24 cellular contexts compared by ENCODE assay signal in genomic region chr4:158217763-158218162, GRCh38. TPM values are rescaled to one million over a fixed set of nuclear protein-coding genes. Genes with fewer than 3 reads are reported as not detected.
DNase-seq lines count a peak whose midpoint lies in the region; ATAC-seq, FAIRE-seq and TF ChIP-seq lines count a peak whose summit lies in the region.
"Had no signal": no experiment of that assay in that cellular context is flagged by ENCODE, and none has a peak within 500 bp of the region (broad histone marks: within the 10 kb centered on the region; RNA-seq: fewer than 3 reads in every experiment).

No MANE protein-coding gene starts in this region.

- no peak overlapping the region for H2AK5ac ChIP-seq in H1 (ENCODE audit: low read depth, low read length)

- H3K4me1 ChIP-seq in ascending aorta (peaks cover 0 to 17% of the 10 kb centered on the region in 2 donors), H1 (replicated peaks in 1 of 4; ENCODE audit: control insufficient read depth in 3 of 4, insufficient read depth in 4 of 4, low read length in 3 of 4) (peaks cover 0 to 4% (median 0%) of the 10 kb centered on the region in 4 experiments; a peak in 1 of 7 replicates), left ventricle myocardium inferior (peaks cover 21% of the 10 kb centered on the region)

- H3K79me1 ChIP-seq in H1 (ENCODE audit: low read depth, low read length) = no peaks in the 10 kb centered on the region

- no peak overlapping the region for H4K91ac ChIP-seq in H1 (replicated peaks; ENCODE audit: insufficient read length, low read length)

- H4K20me1 ChIP-seq in H1 (replicated peaks in 1 of 2; ENCODE audit: control insufficient read depth in 1 of 2, insufficient read depth in 2 of 2, low read length in 2 of 2) = no peaks in the 10 kb centered on the region

- H3K27ac Mint-ChIP-seq in activated T-cell treated with anti-CD3 and anti-CD28 coated beads, Interleukin-2, amount 50 U/mL, for 24 hours = no peak overlapping the region
- H3K27ac Mint-ChIP-seq: CD4-positive, CD25-positive, alpha-beta regulatory T cell had no signal

- TF ChIP-seq POLR2A in H1 (IDR thresholded peaks at IDR 0.05; ENCODE audit: control extremely low read depth in 1 of 2, low read depth in 2 of 2, low read length in 2 of 2) = no peak

- H3K79me2 ChIP-seq in H1 (ENCODE audit: control insufficient read depth in 1 of 2, insufficient read depth in 2 of 2, low read length in 2 of 2) = no peaks in the 10 kb centered on the region

- peaks cover 0 to 16% of the 10 kb centered on the region in 2 donors for H3K36me3 ChIP-seq in ascending aorta
- no peaks in the 10 kb centered on the region for H3K36me3 ChIP-seq in H1 (ENCODE audit: control insufficient read depth in 2 of 4, insufficient read depth in 4 of 4, low read length in 3 of 4)
- peaks cover 52% of the 10 kb centered on the region for H3K36me3 ChIP-seq in left ventricle myocardium inferior

- no peak overlapping the region for H4K8ac ChIP-seq in H1 (ENCODE audit: extremely low read depth, insufficient read depth, low read length)

- H3K27me3 ChIP-seq in ascending aorta = no peaks in the 10 kb centered on the region
- no peaks in the 10 kb centered on the region for H3K27me3 ChIP-seq in H1 (replicated peaks in 1 of 4; ENCODE audit: control insufficient read depth in 3 of 4, extremely low read depth in 1 of 4, insufficient read depth in 3 of 4, low read length in 3 of 4)
- H3K27me3 ChIP-seq in left ventricle myocardium inferior (ENCODE audit: low read depth) = no peaks in the 10 kb centered on the region

- CTCF ChIA-PET in H1 (lab: Charles Lee; ENCODE audit: partially characterized antibody) = interaction anchor here (0.9 kb wide), 1 partner anchor 16 kb away, joined by 3 read pairs; no protein-coding TSS in a partner anchor

- WGBS in H1 (ENCODE audit: extremely low coverage in 1 of 2, insufficient coverage in 1 of 2, insufficient read length in 1 of 2, insufficient replicate concordance in 2 of 2, low coverage in 1 of 2, low lambda C conversion rate in 2 of 2, missing lambda C conversion rate in 1 of 2), 2 experiments = 93% methylated on average over 5 of the region's 5 CpGs; no CpG with 5 or more reads in 1 of the 2 experiments

- no peak for TF ChIP-seq CTCF in ascending aorta (IDR thresholded peaks at IDR 0.05)
- TF ChIP-seq CTCF in H1 (IDR thresholded peaks at IDR 0.05; ENCODE audit: control extremely low read depth in 1 of 3, insufficient read depth in 1 of 3, low read depth in 1 of 3, low read length in 3 of 3) = no peak
- no peak for TF ChIP-seq CTCF in left ventricle myocardium inferior (IDR thresholded peaks at IDR 0.05; ENCODE audit: borderline replicate concordance)

- H3K27ac ChIP-seq in ascending aorta (peak overlapping the region; percentile 69 to 73), H1 (ENCODE audit: low read depth, low read length) (no peak overlapping the region), left ventricle myocardium inferior (replicated peaks) (peak overlapping the region; percentile 59), temporal lobe (ENCODE audit: low read depth, low read length) (peak overlapping the region; percentile 87)
- H3K27ac ChIP-seq: PC-9 had no signal

- no peak overlapping the region for H3K4me2 ChIP-seq in H1 (ENCODE audit: insufficient read depth in 1 of 2, low read depth in 2 of 2, low read length in 2 of 2)
- H3K4me2 ChIP-seq: PC-9 had no signal

- no peak overlapping the region for H3K4me3 ChIP-seq in ascending aorta
- H3K4me3 ChIP-seq in H1 (ENCODE audit: extremely low read depth in 1 of 4, insufficient read depth in 2 of 4, low read depth in 3 of 4, low read length in 4 of 4) = no peak overlapping the region
- no peak overlapping the region for H3K4me3 ChIP-seq in left ventricle myocardium inferior
- H3K4me3 ChIP-seq: PC-9 had no signal

- no peak overlapping the region for H3K23ac ChIP-seq in H1 (ENCODE audit: insufficient read length)

- no peak for FAIRE-seq in H1 (lab: Jason Lieb, UNC)
- FAIRE-seq: GM12892, GM19239 had no signal

- no peak overlapping the region for H3K9ac ChIP-seq in H1 (replicated peaks in 1 of 4; ENCODE audit: extremely low read depth in 1 of 4, low read depth in 3 of 4, low read length in 3 of 4)

- ATAC-seq in GM21367 (IDR thresholded peaks at IDR 0.05; ENCODE audit: unreplicated experiment) = no peak

- POLR2A ChIA-PET in H1 (lab: Charles Lee; ENCODE audit: partially characterized antibody) = no interaction called here

- no peak overlapping the region for H3K4ac ChIP-seq in H1 (replicated peaks; ENCODE audit: insufficient read length, low read depth, low read length)

- H3K27me3 Mint-ChIP-seq in activated T-cell treated with anti-CD3 and anti-CD28 coated beads, Interleukin-2, amount 50 U/mL, for 24 hours = peaks cover 17% of the 10 kb centered on the region
- H3K27me3 Mint-ChIP-seq: CD4-positive, CD25-positive, alpha-beta regulatory T cell had no signal

- no peak overlapping the region for H3K4me3 Mint-ChIP-seq in activated T-cell treated with anti-CD3 and anti-CD28 coated beads, Interleukin-2, amount 50 U/mL, for 24 hours
- H3K4me3 Mint-ChIP-seq: CD4-positive, CD25-positive, alpha-beta regulatory T cell had no signal

- no peaks in the 10 kb centered on the region; the same call in 1 of the 2 replicates for H3K23me2 ChIP-seq in H1 (ENCODE audit: low read depth, low read length)

- no peak overlapping the region for H4K5ac ChIP-seq in H1 (ENCODE audit: insufficient read length, low read depth, low read length)

- no peak overlapping the region for H2AFZ ChIP-seq in H1 (ENCODE audit: low read length)
- H2AFZ ChIP-seq: PC-9 had no signal

- intact Hi-C loops in ascending aorta (cut with DNase I) = no loop called here
- intact Hi-C loops in left ventricle myocardium inferior (cut with micrococcal nuclease) = no loop called here

- DNase-seq in ascending aorta (ENCODE audit: low spot score in 2 of 2) = no peak
- no peak for DNase-seq in H1 (ENCODE audit: low read depth in 1 of 2, low spot score in 2 of 2)
- no peak for DNase-seq in left ventricle myocardium inferior
- no peak for DNase-seq in activated T-cell treated with anti-CD3 and anti-CD28 coated beads, Interleukin-2, amount 50 U/mL, for 24 hours
- DNase-seq in CD1c-positive myeloid dendritic cell (ENCODE audit: extremely low spot score) = no peak
- no peak for DNase-seq in NCI-H524 treated with DMSO at 0.1 percent for 48 hours (lab: John Stamatoyannopoulos, UW)
- DNase-seq: CD4-positive, CD25-positive, alpha-beta regulatory T cell; DMS153; DND-41; H7; KBM-7; NCI-H1105; NCI-H146; NCI-H1930; NCI-H446; NCI-H526; NCI-H82; NK-92 treated with Interleukin-12 subunit alpha and Interleukin-12 subunit beta, amount 100 ng/mL, for 24 hours; PC-9; SHP77 had no signal

- no peaks in the 10 kb centered on the region for H3K36me3 Mint-ChIP-seq in activated T-cell treated with anti-CD3 and anti-CD28 coated beads, Interleukin-2, amount 50 U/mL, for 24 hours (ENCODE audit: low read depth)
- H3K36me3 Mint-ChIP-seq: CD4-positive, CD25-positive, alpha-beta regulatory T cell had no signal

- no peak overlapping the region for H3K18ac ChIP-seq in H1 (ENCODE audit: extremely low read depth, low read length)

- no peak overlapping the region for H2BK15ac ChIP-seq in H1 (ENCODE audit: low read length)

- H2BK120ac ChIP-seq in H1 (replicated peaks; ENCODE audit: low read depth, low read length) = peak overlapping the region; percentile 52

- H2BK12ac ChIP-seq in H1 (ENCODE audit: low read depth, low read length) = no peak overlapping the region

- H2BK5ac ChIP-seq in H1 (ENCODE audit: low read depth, low read length) = no peak overlapping the region

- H3K4me1 Mint-ChIP-seq in activated T-cell treated with anti-CD3 and anti-CD28 coated beads, Interleukin-2, amount 50 U/mL, for 24 hours (ENCODE audit: low read depth) = no peaks in the 10 kb centered on the region
- H3K4me1 Mint-ChIP-seq: CD4-positive, CD25-positive, alpha-beta regulatory T cell had no signal

- no peak overlapping the region for H3K56ac ChIP-seq in H1 (replicated peaks; ENCODE audit: insufficient read length, low read depth, low read length)

- H3K9me3 ChIP-seq in ascending aorta = no peaks in the 10 kb centered on the region
- H3K9me3 ChIP-seq in H1 (ENCODE audit: insufficient read depth in 2 of 2, low read depth in 1 of 2, low read length in 1 of 2) = no peaks in the 10 kb centered on the region
- no peaks in the 10 kb centered on the region for H3K9me3 ChIP-seq in left ventricle myocardium inferior (replicated peaks)

- TF ChIP-seq RAD21 in H1 (IDR thresholded peaks at IDR 0.05 in 1 of 2, conservative IDR thresholded peaks at IDR 0.05 in 1 of 2; ENCODE audit: low read depth in 2 of 2, low read length in 2 of 2) = no peak

- no peak overlapping the region for H2BK20ac ChIP-seq in H1 (ENCODE audit: low read length)

- TF ChIP-seq EP300 in H1 (IDR thresholded peaks at IDR 0.05; ENCODE audit: borderline replicate concordance in 1 of 2, low read depth in 2 of 2, low read length in 2 of 2) = no peak

- no peaks in the 10 kb centered on the region for H3K9me3 Mint-ChIP-seq in activated T-cell treated with anti-CD3 and anti-CD28 coated beads, Interleukin-2, amount 50 U/mL, for 24 hours

- H3K14ac ChIP-seq in H1 (ENCODE audit: insufficient read length) = no peak overlapping the region

TF ChIP-seq in H1, 55 proteins besides CTCF, POLR2A, EP300 and RAD21 (continues in another document):
- TF ChIP-seq SIN3A (conservative IDR thresholded peaks at IDR 0.05 in 1 of 2, IDR thresholded peaks at IDR 0.05 in 1 of 2; ENCODE audit: low read depth in 1 of 2, low read length in 2 of 2) = no peak

RNA-seq across cellular contexts. Expression of gene TMEM144, which starts 7.5 kb away (rescaled TPM):
- 4.0 TPM for total RNA-seq in ascending aorta
- 1.6 and 2.6 TPM in 2 replicates for total RNA-seq in H1 (2021; fragmentation: NEBNext Ultra II Directional; extraction: Animal tissue kit (Norgen Biotek cat#: 25700))
- 0.99 and 1.9 TPM in 2 replicates for polyA plus RNA-seq in H1 (2011; rRNA removed)
- 1.3 TPM for polyA plus RNA-seq in H1 (2011; cell fraction: cytosol; rRNA removed)
- polyA plus RNA-seq in H1 (2011; cell fraction: nucleus; rRNA removed) = 2.3 TPM
- polyA plus RNA-seq in H1 (2012, experiment 1 of 2) = 1.7 to 2.0 TPM (median 1.8 TPM) in 4 replicates
- 0.16 TPM for polyA plus RNA-seq in H1 (2012, experiment 2 of 2)
- 1.8 TPM for polyA plus RNA-seq in H1 (2013, experiment 1 of 2)
- polyA plus RNA-seq in H1 (2013, experiment 2 of 2) = 1.9 TPM
- polyA minus RNA-seq in H1 (2011; rRNA and poly(A)+ RNA removed) = 3.5 and 7.0 TPM in 2 replicates
- polyA minus RNA-seq in H1 (2011; cell fraction: cytosol; rRNA and poly(A)+ RNA removed) = 2.6 TPM
- 14.0 TPM for polyA minus RNA-seq in H1 (2011; cell fraction: nucleus; rRNA and poly(A)+ RNA removed)
- total RNA-seq in left ventricle myocardium inferior = 11.4 TPM
- 1.2 TPM for total RNA-seq in temporal lobe
- total RNA-seq: CD4-positive, CD25-positive, alpha-beta regulatory T cell had no signal
- polyA plus RNA-seq: CD4-positive, CD25-positive, alpha-beta regulatory T cell had no signal

RNA-seq across cellular contexts. Expression of gene GASK1B, which starts 44.9 kb away (rescaled TPM):
- total RNA-seq in ascending aorta (69.7 TPM), left ventricle myocardium inferior (61.9 TPM), temporal lobe (14.3 TPM)
- total RNA-seq in H1 (2021; fragmentation: NEBNext Ultra II Directional; extraction: Animal tissue kit (Norgen Biotek cat#: 25700)) = not detected in 2 replicates
- 0.02 TPM in 1 of 2 replicates, not detected in the other for polyA plus RNA-seq in H1 (2011; rRNA removed)
- polyA plus RNA-seq in H1 (2011; cell fraction: cytosol; rRNA removed) = 0.03 TPM
- polyA plus RNA-seq in H1 (2011; cell fraction: nucleus; rRNA removed) = not detected
- 0.08 to 0.25 TPM in 2 of 4 replicates, not detected in the others for polyA plus RNA-seq in H1 (2012, experiment 1 of 2)
- polyA plus RNA-seq in H1 (2012, experiment 2 of 2) = not detected
- 0.02 TPM for polyA plus RNA-seq in H1 (2013, experiment 1 of 2)
- 0.06 TPM for polyA plus RNA-seq in H1 (2013, experiment 2 of 2)
- polyA minus RNA-seq in H1 (2011; rRNA and poly(A)+ RNA removed) = not detected in 2 replicates
- not detected for polyA minus RNA-seq in H1 (2011; cell fraction: cytosol; rRNA and poly(A)+ RNA removed)
- polyA minus RNA-seq in H1 (2011; cell fraction: nucleus; rRNA and poly(A)+ RNA removed) = not detected
- total RNA-seq: CD4-positive, CD25-positive, alpha-beta regulatory T cell had no signal
- polyA plus RNA-seq: CD4-positive, CD25-positive, alpha-beta regulatory T cell had no signal

Comparison
In these comparisons a context has a peak if more than half of its experiments do, and no peak if none do; other contexts are left out.
1. RNA of gene GASK1B, which starts 44.9 kb away (total RNA-seq): 69.7 TPM in ascending aorta (single experiment), 61.9 TPM in left ventricle myocardium inferior (single experiment) and 14.3 TPM in temporal lobe (single experiment); not detected in H1; every median in the first group is over 10 times any median in the second.